10 cellular contexts compared by ENCODE assay signal in genomic region chr17:81713556-81714411, GRCh38. TPM values are rescaled to one million over a fixed set of nuclear protein-coding genes. Genes with fewer than 3 reads are reported as not detected.
A peak's percentile ranks its signal among the peaks of the same experiment; 100 is the strongest.
DNase-seq lines count a peak whose midpoint lies in the region; ATAC-seq and TF ChIP-seq lines count a peak whose summit lies in the region.
"Had no signal": no experiment of that assay in that cellular context is flagged by ENCODE, and none has a peak within 500 bp of the region (broad histone marks: within the 10 kb centered on the region; RNA-seq: fewer than 3 reads in every experiment).

No MANE protein-coding gene starts in this region.

- peak overlapping the region; percentile 92 for H3K4me3 Mint-ChIP-seq in natural killer cell treated with Interleukin-12 subunit alpha and Interleukin-12 subunit beta and Interleukin-15 and Interleukin-18, amount 100 ng/mL, for 72 hours

- H3K4me3 ChIP-seq in brain microvascular endothelial cell (ENCODE audit: low read depth, low read length): peak overlapping the region; percentile 26

- H3K4me1 ChIP-seq in ES-I3 (ENCODE audit: insufficient read depth, low read length): peaks cover 15% of the 10 kb centered on the region; the same call in 1 of the 2 replicates

- H3K36me3 ChIP-seq in ES-I3 (ENCODE audit: insufficient read depth, low read length) (no peaks in the 10 kb centered on the region), brain microvascular endothelial cell (replicated peaks) (no peaks in the 10 kb centered on the region)

- in situ Hi-C loops in brain microvascular endothelial cell (cut with HindIII; ENCODE audit: low pct_ligation_motif_present, low sequenced_read_pairs): no loop called here

- H3K27me3 ChIP-seq in brain microvascular endothelial cell (replicated peaks): no peaks in the 10 kb centered on the region

- no peaks in the 10 kb centered on the region for H3K9me3 Mint-ChIP-seq in natural killer cell treated with Interleukin-12 subunit alpha and Interleukin-12 subunit beta and Interleukin-15 and Interleukin-18, amount 100 ng/mL, for 72 hours

- TF ChIP-seq CTCF in brain microvascular endothelial cell (IDR thresholded peaks at IDR 0.05; ENCODE audit: low read depth, low read length, missing control alignments): no peak

- no peak overlapping the region for H3K27ac Mint-ChIP-seq in natural killer cell treated with Interleukin-12 subunit alpha and Interleukin-12 subunit beta and Interleukin-15 and Interleukin-18, amount 100 ng/mL, for 72 hours

- DNase-seq in NCI-H2196 (lab: John Stamatoyannopoulos, UW; ENCODE audit: unreplicated experiment): peak; percentile 84
- DNase-seq in brain microvascular endothelial cell: no peak
- no peak for DNase-seq in natural killer cell treated with Interleukin-12 subunit alpha and Interleukin-12 subunit beta and Interleukin-15 and Interleukin-18, amount 100 ng/mL, for 72 hours (ENCODE audit: low spot score)
- no peak for DNase-seq in stimulated activated CD4-positive, alpha-beta T cell treated with anti-CD3 and anti-CD28 coated beads, Interleukin-2, amount 100 ng/mL, for 48 hours
- DNase-seq in NCI-H1417 treated with DMSO at 0.1 percent for 48 hours (lab: John Stamatoyannopoulos, UW): no peak
- no peak for DNase-seq in DMS114 treated with DMSO at 0.1 percent for 48 hours (lab: John Stamatoyannopoulos, UW; ENCODE audit: unreplicated experiment)
- DNase-seq: central memory CD4-positive, alpha-beta T cell; NCI-H774 had no signal

- peak overlapping the region; percentile 90; the same call in 1 of the 2 replicates for H3K9ac ChIP-seq in ES-I3 (ENCODE audit: low read depth, low read length)

- no peak overlapping the region for H3K27ac ChIP-seq in brain microvascular endothelial cell

- peaks cover 9% of the 10 kb centered on the region in 2 donors for H3K4me1 Mint-ChIP-seq in natural killer cell treated with Interleukin-12 subunit alpha and Interleukin-12 subunit beta and Interleukin-15 and Interleukin-18, amount 100 ng/mL, for 72 hours (ENCODE audit: low read depth in 2 of 2)

- ATAC-seq in natural killer cell treated with Interleukin-12 subunit alpha and Interleukin-12 subunit beta and Interleukin-15 and Interleukin-18, amount 100 ng/mL, for 72 hours: no peak
- ATAC-seq in GM21367 (IDR thresholded peaks at IDR 0.05; ENCODE audit: unreplicated experiment): no peak

- no peaks in the 10 kb centered on the region for H3K27me3 Mint-ChIP-seq in natural killer cell treated with Interleukin-12 subunit alpha and Interleukin-12 subunit beta and Interleukin-15 and Interleukin-18, amount 100 ng/mL, for 72 hours

- H3K36me3 Mint-ChIP-seq in natural killer cell treated with Interleukin-12 subunit alpha and Interleukin-12 subunit beta and Interleukin-15 and Interleukin-18, amount 100 ng/mL, for 72 hours: no peaks in the 10 kb centered on the region

- H3K9me3 ChIP-seq in ES-I3 (ENCODE audit: control insufficient read depth, insufficient read depth, low read length): no peaks in the 10 kb centered on the region

RNA-seq across cellular contexts. Expression of gene SLC25A10, which starts 1.7 kb away (rescaled TPM):
- total RNA-seq in natural killer cell treated with Interleukin-12 subunit alpha and Interleukin-12 subunit beta and Interleukin-15 and Interleukin-18, amount 100 ng/mL, for 72 hours: 10 to 100 TPM; 17.5 to 36.3 TPM

RNA-seq across cellular contexts. Expression of gene MRPL12, which starts 10.6 kb away (rescaled TPM):
- 100 to 1,000 TPM in 1 of 2 donors, 10 to 100 TPM in 1; 98.7 to 226 TPM for total RNA-seq in natural killer cell treated with Interleukin-12 subunit alpha and Interleukin-12 subunit beta and Interleukin-15 and Interleukin-18, amount 100 ng/mL, for 72 hours

RNA-seq across cellular contexts. Expression of gene HGS, which starts 30.0 kb away (rescaled TPM):
- 100 to 1,000 TPM; 140 to 220 TPM for total RNA-seq in natural killer cell treated with Interleukin-12 subunit alpha and Interleukin-12 subunit beta and Interleukin-15 and Interleukin-18, amount 100 ng/mL, for 72 hours

RNA-seq across cellular contexts. Expression of gene ARL16, which starts 30.2 kb away (rescaled TPM):
- total RNA-seq in natural killer cell treated with Interleukin-12 subunit alpha and Interleukin-12 subunit beta and Interleukin-15 and Interleukin-18, amount 100 ng/mL, for 72 hours: 10 to 100 TPM; 35.5 to 54.7 TPM

RNA-seq across cellular contexts. Expression of gene CCDC137, which starts 47.2 kb away (rescaled TPM):
- 10 to 100 TPM; 38.0 to 90.1 TPM for total RNA-seq in natural killer cell treated with Interleukin-12 subunit alpha and Interleukin-12 subunit beta and Interleukin-15 and Interleukin-18, amount 100 ng/mL, for 72 hours
